Comparison of ENCODE assay signal across 8 cellular contexts in the genomic region with DNA sequence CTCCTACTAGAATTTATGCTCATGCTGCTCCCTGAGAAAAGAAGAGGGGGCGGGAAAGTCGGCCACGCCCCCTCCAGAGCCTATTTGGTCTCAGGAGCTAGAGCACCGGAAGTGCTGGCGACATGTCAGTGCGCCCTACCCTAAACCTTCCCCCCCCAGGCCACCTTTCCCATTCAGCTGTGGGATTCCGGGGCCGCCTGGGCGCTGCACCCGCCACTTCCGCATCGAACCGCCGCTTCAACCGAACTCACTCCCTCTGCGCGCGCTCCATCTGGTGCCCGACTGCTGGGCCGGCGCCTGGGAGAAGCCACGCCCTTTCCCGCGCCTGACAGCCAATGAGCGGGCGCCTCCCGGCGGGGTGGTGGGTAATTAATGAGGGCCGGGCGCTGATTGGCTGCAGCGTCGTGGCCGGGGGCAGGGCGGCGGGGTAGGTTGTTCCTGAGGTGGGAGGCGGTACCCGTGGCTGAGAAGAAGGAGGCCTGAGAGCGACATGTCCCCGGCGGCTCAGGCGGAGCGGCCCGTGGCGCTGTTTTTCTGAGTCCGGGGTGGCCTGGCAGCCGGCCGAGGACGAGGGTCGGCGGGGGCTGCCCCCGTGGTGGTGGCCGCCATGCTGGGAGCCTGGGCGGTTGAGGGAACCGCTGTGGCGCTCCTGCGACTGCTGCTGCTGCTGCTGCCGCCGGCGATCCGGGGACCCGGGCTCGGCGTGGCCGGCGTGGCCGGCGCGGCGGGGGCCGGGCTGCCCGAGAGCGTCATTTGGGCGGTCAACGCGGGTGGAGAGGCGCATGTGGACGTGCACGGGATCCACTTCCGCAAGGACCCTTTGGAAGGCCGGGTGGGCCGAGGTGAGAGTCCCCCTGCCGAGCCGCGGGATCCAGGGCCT. TPM values are rescaled to one million over a fixed set of nuclear protein-coding genes. Genes with fewer than 3 reads are reported as not detected.
A peak's percentile ranks its signal among the peaks of the same experiment; 100 is the strongest.
DNase-seq lines count a peak whose midpoint lies in the region; ATAC-seq and TF ChIP-seq lines count a peak whose summit lies in the region.

A gene with protein sequence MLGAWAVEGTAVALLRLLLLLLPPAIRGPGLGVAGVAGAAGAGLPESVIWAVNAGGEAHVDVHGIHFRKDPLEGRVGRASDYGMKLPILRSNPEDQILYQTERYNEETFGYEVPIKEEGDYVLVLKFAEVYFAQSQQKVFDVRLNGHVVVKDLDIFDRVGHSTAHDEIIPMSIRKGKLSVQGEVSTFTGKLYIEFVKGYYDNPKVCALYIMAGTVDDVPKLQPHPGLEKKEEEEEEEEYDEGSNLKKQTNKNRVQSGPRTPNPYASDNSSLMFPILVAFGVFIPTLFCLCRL (plus strand): TSS at position 460 of the 880 bp plus-strand sequence. CDS start 148 bp downstream, at position 608.

- peak within 1 kb of the TSS; percentile 92 to 97 (median 96) for H3K27ac Mint-ChIP-seq in CD4-positive, alpha-beta memory T cell
- H3K27ac Mint-ChIP-seq in activated CD4-positive, alpha-beta memory T cell treated with anti-CD3 and anti-CD28 coated beads for 36 hours: peak within 1 kb of the TSS; percentile 91

- TF ChIP-seq POLR2A in right lobe of liver (IDR thresholded peaks at IDR 0.05): peak; percentile 95

- H3K4me3 ChIP-seq in CD4-positive, alpha-beta memory T cell (ENCODE audit: low read length in 2 of 2): peak within 1 kb of the TSS; percentile 85 to 98
- H3K4me3 ChIP-seq in dorsolateral prefrontal cortex (peak within 1 kb of the TSS; percentile 70 to 100 (median 94)), right lobe of liver (peak within 1 kb of the TSS; percentile 96 to 99 (median 99))

- H3K4me1 Mint-ChIP-seq in CD4-positive, alpha-beta memory T cell: peaks cover 20 to 52% (median 36%) of the 10 kb centered on the region in 4 donors
- peaks cover 50% of the 10 kb centered on the region for H3K4me1 Mint-ChIP-seq in activated CD4-positive, alpha-beta memory T cell treated with anti-CD3 and anti-CD28 coated beads for 36 hours (ENCODE audit: low read depth)

- H3K9me3 ChIP-seq in CD4-positive, alpha-beta memory T cell (ENCODE audit: control insufficient read depth in 1 of 2, low read length in 2 of 2): no peaks in the 10 kb centered on the region
- no peaks in the 10 kb centered on the region for H3K9me3 ChIP-seq in right lobe of liver

- CTCF ChIA-PET in CD4-positive, alpha-beta memory T cell (lab: Charles Lee; ENCODE audit: partially characterized antibody): interaction anchor here (1.0 to 3.4 kb wide), 6 partner anchors 22 to 104 kb away, joined by 3 to 10 read pairs (median 3); no protein-coding TSS in a partner anchor
- CTCF ChIA-PET in activated CD4-positive, alpha-beta memory T cell treated with anti-CD3 and anti-CD28 coated beads for 36 hours (lab: Charles Lee): interaction anchor here (0.6 to 7.1 kb wide), 5 partner anchors 20 to 385 kb away, joined by 3 to 44 read pairs (median 10); a partner anchor contains a TSS

- peak within 1 kb of the TSS; percentile 71 for H3K27ac ChIP-seq in CD4-positive, alpha-beta memory T cell (ENCODE audit: low read depth, low read length)
- H3K27ac ChIP-seq in dorsolateral prefrontal cortex: peak within 1 kb of the TSS; percentile 81 to 99 (median 96)
- H3K27ac ChIP-seq in right lobe of liver: peak within 1 kb of the TSS; percentile 60 to 95 (median 87)

- POLR2A ChIA-PET in CD4-positive, alpha-beta memory T cell (lab: Charles Lee; ENCODE audit: partially characterized antibody): interaction anchor here (1.0 to 2.8 kb wide), 12 partner anchors 11 to 486 kb away, joined by 3 to 17 read pairs (median 5); a partner anchor contains a TSS
- POLR2A ChIA-PET in activated CD4-positive, alpha-beta memory T cell treated with anti-CD3 and anti-CD28 coated beads for 36 hours (lab: Charles Lee): interaction anchor here (0.9 to 2.4 kb wide), 3 partner anchors 23 to 105 kb away, joined by 3 to 15 read pairs (median 4); a partner anchor contains a TSS

- under 1% methylated on average over 37 of the region's 84 CpGs for WGBS in right lobe of liver (ENCODE audit: insufficient coverage, low coverage, low lambda C conversion rate, missing lambda C conversion rate)

- intact Hi-C loops in CD4-positive, alpha-beta memory T cell (cut with micrococcal nuclease): loop anchor here (1.0 to 10.0 kb wide), 11 partner anchors 23 to 1022 kb away; a partner anchor contains a TSS
- intact Hi-C loops in activated CD4-positive, alpha-beta memory T cell treated with anti-CD3 and anti-CD28 coated beads for 36 hours (cut with micrococcal nuclease): loop anchor here (1.0 to 10.0 kb wide), 14 partner anchors 24 to 714 kb away; a partner anchor contains a TSS
- intact Hi-C loops in dorsolateral prefrontal cortex (cut with DNase I): loop anchor here (2.0 to 5.0 kb wide), 4 partner anchors 24 to 40 kb away; a partner anchor contains a TSS
- intact Hi-C loops in right lobe of liver (cut with DNase I): no loop called here

- H3K9me3 Mint-ChIP-seq in CD4-positive, alpha-beta memory T cell: no peaks in the 10 kb centered on the region
- no peaks in the 10 kb centered on the region for H3K9me3 Mint-ChIP-seq in activated CD4-positive, alpha-beta memory T cell treated with anti-CD3 and anti-CD28 coated beads for 36 hours

- peak; percentile 61 for ATAC-seq in GM19438 (IDR thresholded peaks at IDR 0.05; ENCODE audit: low read depth, unreplicated experiment)
- ATAC-seq in HG03575 (IDR thresholded peaks at IDR 0.05; ENCODE audit: extremely low read depth, insufficient number of reproducible peaks, low FRiP score, unreplicated experiment): peak; percentile 37
- peak; percentile 83 to 93 (median 87) for ATAC-seq in right lobe of liver

- H3K27me3 Mint-ChIP-seq in CD4-positive, alpha-beta memory T cell: no peaks in the 10 kb centered on the region
- H3K27me3 Mint-ChIP-seq in activated CD4-positive, alpha-beta memory T cell treated with anti-CD3 and anti-CD28 coated beads for 36 hours: no peaks in the 10 kb centered on the region

- H3K36me3 Mint-ChIP-seq in CD4-positive, alpha-beta memory T cell: peaks cover 0 to 7% of the 10 kb centered on the region in 2 donors
- H3K36me3 Mint-ChIP-seq in activated CD4-positive, alpha-beta memory T cell treated with anti-CD3 and anti-CD28 coated beads for 36 hours: peaks cover 3% of the 10 kb centered on the region

- no peaks in the 10 kb centered on the region for H3K36me3 ChIP-seq in CD4-positive, alpha-beta memory T cell (ENCODE audit: insufficient read depth, low read length)
- no peaks in the 10 kb centered on the region for H3K36me3 ChIP-seq in right lobe of liver

- H3K27me3 ChIP-seq in CD4-positive, alpha-beta memory T cell (ENCODE audit: insufficient read depth, low read length): no peaks in the 10 kb centered on the region
- H3K27me3 ChIP-seq in dorsolateral prefrontal cortex (no peaks in the 10 kb centered on the region), right lobe of liver (no peaks in the 10 kb centered on the region)

- peak; percentile 99 to 100 (median 100) for DNase-seq in CD4-positive, alpha-beta memory T cell
- DNase-seq in NCI-H82 treated with DMSO at 0.1 percent for 48 hours (lab: John Stamatoyannopoulos, UW; ENCODE audit: unreplicated experiment): peak; percentile 94
- DNase-seq in activated CD4-positive, alpha-beta memory T cell treated with anti-CD3 and anti-CD28 coated beads for 36 hours: peak; percentile 99
- DNase-seq in dorsolateral prefrontal cortex: peak; percentile 96 to 99 (median 98)
- DNase-seq in right lobe of liver: peak; percentile 98 to 99 (median 98)
- DNase-seq in stimulated activated CD4-positive, alpha-beta T cell treated with anti-CD3 and anti-CD28 coated beads, Interleukin-4, amount 100 ng/mL, for 4 hours: peak; percentile 99

- peak within 1 kb of the TSS; percentile 90 to 96 (median 94) for H3K4me3 Mint-ChIP-seq in CD4-positive, alpha-beta memory T cell
- peak within 1 kb of the TSS; percentile 90 for H3K4me3 Mint-ChIP-seq in activated CD4-positive, alpha-beta memory T cell treated with anti-CD3 and anti-CD28 coated beads for 36 hours

- peaks cover 41% of the 10 kb centered on the region for H3K4me1 ChIP-seq in CD4-positive, alpha-beta memory T cell (ENCODE audit: insufficient read depth, low read length)
- peaks cover 0 to 37% (median 12%) of the 10 kb centered on the region in 4 donors for H3K4me1 ChIP-seq in right lobe of liver

- TF ChIP-seq CTCF in dorsolateral prefrontal cortex (IDR thresholded peaks at IDR 0.05 in 54 of 56, conservative IDR thresholded peaks at IDR 0.05 in 2 of 56; ENCODE audit: low read depth in 1 of 56, partially characterized antibody in 56 of 56) (peak in 31 of 56 donors; percentile 8 to 58 (median 31)), right lobe of liver (IDR thresholded peaks at IDR 0.05) (no peak)

RNA-seq across cellular contexts. Expression of the gene that starts here (rescaled TPM):
- 10 to 100 TPM; 75.1 to 88.9 TPM for total RNA-seq in CD4-positive, alpha-beta memory T cell
- 10 to 100 TPM; 38.9 to 61.4 TPM for polyA plus RNA-seq in CD4-positive, alpha-beta memory T cell
- total RNA-seq in activated CD4-positive, alpha-beta memory T cell treated with anti-CD3 and anti-CD28 coated beads for 36 hours: 10 to 100 TPM; 92.9 to 93.7 TPM
- total RNA-seq in dorsolateral prefrontal cortex: 10 to 100 TPM; 50.4 to 97.1 (median 73.3) TPM
- total RNA-seq in right lobe of liver: 100 to 1,000 TPM; 102 to 193 (median 126) TPM

Comparison
In these comparisons a context has a peak if more than half of its experiments do, and no peak if none do; other contexts are left out.
1. Peak in every context shown above with its lines: DNase-seq, ATAC-seq, H3K4me3 ChIP-seq and H3K27ac ChIP-seq.
2. ATAC-seq: peak in every context shown above with its lines; median percentile 87 in right lobe of liver; 61 in GM19438; 37 in HG03575.
3. CTCF ChIP-seq: peak in dorsolateral prefrontal cortex (31 of 56); none in right lobe of liver (0 of 4).
4. intact Hi-C loops: an anchor here in CD4-positive, alpha-beta memory T cell (1.0 to 10.0 kb wide), activated CD4-positive, alpha-beta memory T cell treated with anti-CD3 and anti-CD28 coated beads for 36 hours (1.0 to 10.0 kb wide) and dorsolateral prefrontal cortex (2.0 to 5.0 kb wide); none called in right lobe of liver.